Comparison of ENCODE assay signal across 18 cellular contexts in the genomic region with DNA sequence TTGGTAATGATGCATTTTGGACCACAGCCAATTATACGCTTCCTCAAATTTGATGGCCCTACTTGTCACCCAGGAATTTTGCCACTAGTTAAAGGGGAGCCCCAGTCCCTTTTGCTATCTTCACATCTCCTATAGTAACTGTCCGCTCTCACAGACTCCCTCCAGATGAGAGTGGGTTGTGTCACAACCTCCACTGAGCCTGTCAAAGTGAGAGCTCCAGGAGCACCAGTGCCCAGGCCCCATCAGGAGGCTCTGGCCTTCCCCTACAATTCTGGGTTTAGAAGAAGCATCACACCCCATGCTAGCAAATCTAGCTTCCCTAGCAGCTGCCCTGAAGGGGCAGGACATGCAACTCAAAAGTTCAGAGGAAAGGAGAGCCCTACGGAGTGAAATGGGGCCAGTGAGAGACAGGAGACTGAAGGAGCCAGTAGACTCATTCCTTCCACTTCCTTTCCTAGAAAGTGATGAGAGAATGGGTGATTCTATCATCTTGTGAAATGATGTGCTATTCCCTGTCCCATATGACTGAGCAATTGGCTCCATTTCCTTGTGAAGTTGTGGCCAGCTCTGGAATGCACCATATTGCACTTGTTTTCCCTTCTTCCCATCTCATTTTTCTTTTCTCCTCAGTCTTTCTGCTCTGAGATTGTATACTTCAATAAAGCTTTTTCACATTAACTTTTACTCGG.
DNase-seq lines count a peak whose midpoint lies in the region; ATAC-seq and TF ChIP-seq lines count a peak whose summit lies in the region.
"Had no signal": no experiment of that assay in that cellular context is flagged by ENCODE, and none has a peak within 500 bp of the region (broad histone marks: within the 10 kb centered on the region; RNA-seq: fewer than 3 reads in every experiment).

No MANE protein-coding gene starts in this region.

- TF ChIP-seq CTCF in epithelial cell of proximal tubule (conservative IDR thresholded peaks at IDR 0.05; ENCODE audit: low read depth, low read length) = no peak

- peak; percentile 54 for DNase-seq in ELR (ENCODE audit: low read depth)
- peak; percentile 61 for DNase-seq in NCI-H226
- peak; percentile 64 for DNase-seq in epithelial cell of proximal tubule (ENCODE audit: low read depth)
- no peak for DNase-seq in stimulated activated effector memory CD8-positive, alpha-beta T cell treated with anti-CD3 and anti-CD28 coated beads, Interleukin-12 subunit alpha, Interleukin-12 subunit beta, amount 100 ng/mL, for 72 hours (ENCODE audit: low spot score in 2 of 2)
- DNase-seq in DMS153 (lab: John Stamatoyannopoulos, UW) = no peak
- no peak for DNase-seq in pons (ENCODE audit: low spot score)
- DNase-seq: activated CD4-positive, alpha-beta T cell treated with anti-CD3 and anti-CD28 coated beads, Interleukin-2, amount 10 ng/mL, durations not matched to agents 24 days and 14 days; activated naive CD8-positive, alpha-beta T cell treated with anti-CD3 and anti-CD28 coated beads, Interleukin-2, amount 10 ng/mL, durations not matched to agents 7 days and 5 days; activated T-cell treated with anti-CD3 and anti-CD28 coated beads for 4 hours; cortex of kidney; left ventricle myocardium inferior; NCI-H1048; pancreas; SHP77; spleen; stomach; T-helper 9 cell had no signal

- H3K4me3 Mint-ChIP-seq in stimulated activated effector memory CD8-positive, alpha-beta T cell treated with anti-CD3 and anti-CD28 coated beads, Interleukin-12 subunit alpha, Interleukin-12 subunit beta, amount 100 ng/mL, for 72 hours = no peak overlapping the region
- H3K4me3 Mint-ChIP-seq: activated CD4-positive, alpha-beta T cell treated with anti-CD3 and anti-CD28 coated beads, Interleukin-2, amount 10 ng/mL, durations not matched to agents 24 days and 14 days; activated naive CD8-positive, alpha-beta T cell treated with anti-CD3 and anti-CD28 coated beads, Interleukin-2, amount 10 ng/mL, durations not matched to agents 7 days and 5 days had no signal

- no peaks in the 10 kb centered on the region for H3K36me3 Mint-ChIP-seq in stimulated activated effector memory CD8-positive, alpha-beta T cell treated with anti-CD3 and anti-CD28 coated beads, Interleukin-12 subunit alpha, Interleukin-12 subunit beta, amount 100 ng/mL, for 72 hours

- no peak overlapping the region for H3K4me3 ChIP-seq in epithelial cell of proximal tubule (ENCODE audit: low read depth, low read length)
- H3K4me3 ChIP-seq: left ventricle myocardium inferior, pancreas, spleen, stomach had no signal

- H3K27ac Mint-ChIP-seq in stimulated activated effector memory CD8-positive, alpha-beta T cell treated with anti-CD3 and anti-CD28 coated beads, Interleukin-12 subunit alpha, Interleukin-12 subunit beta, amount 100 ng/mL, for 72 hours = peak overlapping the region; percentile 29
- H3K27ac Mint-ChIP-seq: activated CD4-positive, alpha-beta T cell treated with anti-CD3 and anti-CD28 coated beads, Interleukin-2, amount 10 ng/mL, durations not matched to agents 24 days and 14 days; activated naive CD8-positive, alpha-beta T cell treated with anti-CD3 and anti-CD28 coated beads, Interleukin-2, amount 10 ng/mL, durations not matched to agents 7 days and 5 days had no signal

- no peaks in the 10 kb centered on the region for H3K9me3 Mint-ChIP-seq in stimulated activated effector memory CD8-positive, alpha-beta T cell treated with anti-CD3 and anti-CD28 coated beads, Interleukin-12 subunit alpha, Interleukin-12 subunit beta, amount 100 ng/mL, for 72 hours
- H3K9me3 Mint-ChIP-seq: activated CD4-positive, alpha-beta T cell treated with anti-CD3 and anti-CD28 coated beads, Interleukin-2, amount 10 ng/mL, durations not matched to agents 24 days and 14 days; activated naive CD8-positive, alpha-beta T cell treated with anti-CD3 and anti-CD28 coated beads, Interleukin-2, amount 10 ng/mL, durations not matched to agents 7 days and 5 days had no signal

- ATAC-seq in stimulated activated effector memory CD8-positive, alpha-beta T cell treated with anti-CD3 and anti-CD28 coated beads, Interleukin-12 subunit alpha, Interleukin-12 subunit beta, amount 100 ng/mL, for 72 hours = peak; percentile 74
- no peak for ATAC-seq in GM19395 (IDR thresholded peaks at IDR 0.05; ENCODE audit: unreplicated experiment)

- H3K4me1 Mint-ChIP-seq in stimulated activated effector memory CD8-positive, alpha-beta T cell treated with anti-CD3 and anti-CD28 coated beads, Interleukin-12 subunit alpha, Interleukin-12 subunit beta, amount 100 ng/mL, for 72 hours = peaks cover 31% of the 10 kb centered on the region

Comparison
In these comparisons a context has a peak if more than half of its experiments do, and no peak if none do; other contexts are left out.
1. DNase-seq: peak in ELR (single experiment), NCI-H226 (single experiment) and epithelial cell of proximal tubule (single experiment); none in stimulated activated effector memory CD8-positive, alpha-beta T cell treated with anti-CD3 and anti-CD28 coated beads, Interleukin-12 subunit alpha, Interleukin-12 subunit beta, amount 100 ng/mL, for 72 hours (0 of 2), DMS153 (single experiment) and pons (single experiment).